8 cellular contexts compared by ENCODE assay signal in genomic region chr14:99899578-99900178, GRCh38.
DNase-seq lines count a peak whose midpoint lies in the region; ATAC-seq and TF ChIP-seq lines count a peak whose summit lies in the region.

No MANE protein-coding gene starts in this region.

- in situ Hi-C loops in ACHN (cut with HindIII; ENCODE audit: low pct_ligation_motif_present, low pct_unique_long_range_greater_than_20kb, low sequenced_read_pairs), result no loop called here

- peak; percentile 30 for TF ChIP-seq CTCF in GM12864 (IDR thresholded peaks at IDR 0.05; ENCODE audit: low read depth, low read length, missing control alignments)
- TF ChIP-seq CTCF in RWPE2 (IDR thresholded peaks at IDR 0.05; ENCODE audit: poor library complexity, severe bottlenecking), result peak; percentile 86

- H3K27ac ChIP-seq in RWPE2 (ENCODE audit: poor library complexity, severe bottlenecking), result no peak overlapping the region

- H3K4me3 ChIP-seq in GM12864 (ENCODE audit: low read depth, low read length), result no peak overlapping the region
- no peak overlapping the region for H3K4me3 ChIP-seq in RWPE2 (ENCODE audit: severe bottlenecking)

- no peak for ATAC-seq in RWPE2 (ENCODE audit: low read depth)
- no peak for ATAC-seq in activated CD4-positive, CD25-positive, alpha-beta regulatory T cell treated with anti-CD3 and anti-CD28 coated beads, Interleukin-2, amount 50 U/mL, for 24 hours
- ATAC-seq in GM21515 (IDR thresholded peaks at IDR 0.05; ENCODE audit: unreplicated experiment), result no peak
- no peak for ATAC-seq in HG02610 (IDR thresholded peaks at IDR 0.05; ENCODE audit: unreplicated experiment)

- no peaks in the 10 kb centered on the region for H3K27me3 ChIP-seq in RWPE2 (ENCODE audit: insufficient read depth, poor library complexity, severe bottlenecking)

- DNase-seq in ACHN (peak; percentile 53), GM12864 (ENCODE audit: low read depth) (no peak), RWPE2 (ENCODE audit: low spot score) (no peak), glomerular visceral epithelial cell (ENCODE audit: extremely low spot score) (peak; percentile 15), epidermal melanocyte (ENCODE audit: insufficient read length, low spot score) (no peak)

- H3K9me3 ChIP-seq in RWPE2 (ENCODE audit: severe bottlenecking), result no peaks in the 10 kb centered on the region

- no peaks in the 10 kb centered on the region; the same call in 1 of the 2 replicates for H3K36me3 ChIP-seq in RWPE2 (ENCODE audit: low read depth)

- no peaks in the 10 kb centered on the region for H3K4me1 ChIP-seq in RWPE2 (ENCODE audit: insufficient read depth, poor library complexity, severe bottlenecking)

Comparison
In these comparisons a context has a peak if more than half of its experiments do, and no peak if none do; other contexts are left out.
1. DNase-seq: peak in ACHN (single experiment) and glomerular visceral epithelial cell (single experiment); none in GM12864 (single experiment), RWPE2 (single experiment) and epidermal melanocyte (single experiment).